In the genomic region with DNA sequence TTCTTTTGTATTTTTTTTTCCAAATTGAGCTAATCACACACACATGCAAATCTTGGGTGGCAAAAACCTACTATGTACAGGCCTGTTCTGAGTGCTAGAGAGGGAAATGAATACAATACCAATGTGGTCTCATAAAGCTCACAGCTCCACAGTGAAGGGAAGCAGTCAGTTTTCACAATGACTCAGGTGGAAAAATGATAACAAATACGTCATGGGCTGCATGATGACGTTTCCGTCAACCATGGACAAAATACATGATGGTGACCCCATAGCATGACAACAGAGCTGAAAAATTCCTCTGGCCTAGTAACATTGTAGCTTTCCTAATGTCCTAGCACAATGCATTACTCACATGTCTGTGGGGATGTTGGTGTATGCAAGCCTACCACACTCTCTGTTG, we compare ENCODE assay signal across 17 cellular contexts.
DNase-seq lines count a peak whose midpoint lies in the region; ATAC-seq and TF ChIP-seq lines count a peak whose summit lies in the region.
"Had no signal": no experiment of that assay in that cellular context is flagged by ENCODE, and none has a peak within 500 bp of the region (broad histone marks: within the 10 kb centered on the region; RNA-seq: fewer than 3 reads in every experiment).

No MANE protein-coding gene starts in this region.

- H3K4me3 Mint-ChIP-seq in CD4-positive, alpha-beta T cell, result no peak overlapping the region
- H3K4me3 Mint-ChIP-seq: activated CD8-positive, alpha-beta T cell treated with anti-CD3 and anti-CD28 coated beads, Interleukin-2, amount 10 ng/mL, durations not matched to agents 7 days and 5 days; activated T-helper 17 cell treated with anti-CD3 and anti-CD28 coated beads, Interleukin-2, amount 50 U/mL, for 72 hours; IgD-negative memory B cell had no signal

- no peak overlapping the region for H3K4me2 ChIP-seq in osteoblast (ENCODE audit: insufficient read depth, low read length)
- H3K4me2 ChIP-seq: smooth muscle cell had no signal

- H3K27ac Mint-ChIP-seq in CD4-positive, alpha-beta T cell, result no peak overlapping the region
- H3K27ac Mint-ChIP-seq: activated CD8-positive, alpha-beta T cell treated with anti-CD3 and anti-CD28 coated beads, Interleukin-2, amount 10 ng/mL, durations not matched to agents 7 days and 5 days; activated T-helper 17 cell treated with anti-CD3 and anti-CD28 coated beads, Interleukin-2, amount 50 U/mL, for 72 hours; IgD-negative memory B cell had no signal

- H3K4me3 ChIP-seq in osteoblast (ENCODE audit: insufficient read depth, low read length), result no peak overlapping the region
- H3K4me3 ChIP-seq: smooth muscle cell had no signal

- no peak for TF ChIP-seq CTCF in CD4-positive, alpha-beta T cell (IDR thresholded peaks at IDR 0.05)
- TF ChIP-seq CTCF in osteoblast (IDR thresholded peaks at IDR 0.05; ENCODE audit: extremely low read depth, low read depth, low read length), result no peak

- H3K36me3 ChIP-seq in osteoblast (ENCODE audit: insufficient read depth, low read length), result no peaks in the 10 kb centered on the region

- CTCF ChIA-PET in CD4-positive, alpha-beta T cell (lab: Charles Lee), result no interaction called here

- no peaks in the 10 kb centered on the region for H3K4me1 ChIP-seq in osteoblast (ENCODE audit: insufficient read depth, low read length)
- H3K4me1 ChIP-seq: Caco-2 had no signal

- H3K9me3 Mint-ChIP-seq in CD4-positive, alpha-beta T cell, result peaks cover 3% of the 10 kb centered on the region

- H3K4me1 Mint-ChIP-seq in CD4-positive, alpha-beta T cell (ENCODE audit: low read depth), result no peaks in the 10 kb centered on the region
- H3K4me1 Mint-ChIP-seq: activated T-helper 17 cell treated with anti-CD3 and anti-CD28 coated beads, Interleukin-2, amount 50 U/mL, for 72 hours had no signal

- H3K27ac ChIP-seq in CD4-positive, alpha-beta T cell (ENCODE audit: low read depth, low read length), result no peak overlapping the region
- no peak overlapping the region for H3K27ac ChIP-seq in osteoblast (ENCODE audit: low read depth, low read length)

- DNase-seq in ELR (ENCODE audit: low read depth), result peak; percentile 24
- DNase-seq in astrocyte of the hippocampus (ENCODE audit: low read depth, low spot score), result peak; percentile 6
- no peak for DNase-seq in hypothalamus (lab: John Stamatoyannopoulos, UW)
- no peak for DNase-seq in CD4-positive, alpha-beta T cell
- no peak for DNase-seq in osteoblast (ENCODE audit: insufficient read length, low spot score, missing footprints)
- DNase-seq in NCI-H1105 treated with DMSO at 0.1 percent for 48 hours (lab: John Stamatoyannopoulos, UW), result no peak
- DNase-seq: ACHN; activated CD8-positive, alpha-beta T cell treated with anti-CD3 and anti-CD28 coated beads, Interleukin-2, amount 10 ng/mL, durations not matched to agents 7 days and 5 days; amniotic stem cell; Caco-2; kidney glomerular epithelial cell; NCI-H1092 had no signal

- H3K27me3 Mint-ChIP-seq in CD4-positive, alpha-beta T cell, result peaks cover 5% of the 10 kb centered on the region
- H3K27me3 Mint-ChIP-seq: IgD-negative memory B cell had no signal

- intact Hi-C loops in CD4-positive, alpha-beta T cell (cut with DNase I, micrococcal nuclease), result no loop called here

- peak; percentile 45 for ATAC-seq in GM21360 (IDR thresholded peaks at IDR 0.05; ENCODE audit: unreplicated experiment)
- ATAC-seq in HG03280 (IDR thresholded peaks at IDR 0.05; ENCODE audit: unreplicated experiment), result peak; percentile 50
- ATAC-seq in CD4-positive, alpha-beta T cell (ENCODE audit: poor library complexity), result no peak
- ATAC-seq: activated CD8-positive, alpha-beta T cell treated with anti-CD3 and anti-CD28 coated beads, Interleukin-2, amount 10 ng/mL, durations not matched to agents 7 days and 5 days; activated T-helper 17 cell treated with anti-CD3 and anti-CD28 coated beads, Interleukin-2, amount 50 U/mL, for 72 hours had no signal

- no peaks in the 10 kb centered on the region for H3K79me2 ChIP-seq in osteoblast (ENCODE audit: insufficient read depth, low read length)

- no peaks in the 10 kb centered on the region for H3K27me3 ChIP-seq in CD4-positive, alpha-beta T cell (ENCODE audit: control insufficient read depth, insufficient read depth, low read length)
- H3K27me3 ChIP-seq in osteoblast (ENCODE audit: insufficient read depth, low read length), result no peaks in the 10 kb centered on the region

- no peaks in the 10 kb centered on the region for H3K9me3 ChIP-seq in CD4-positive, alpha-beta T cell (ENCODE audit: control insufficient read depth, low read length)
- H3K9me3 ChIP-seq in osteoblast (ENCODE audit: low read depth, low read length), result no peaks in the 10 kb centered on the region
- H3K9me3 ChIP-seq: Caco-2 had no signal

- no peak overlapping the region for H2AFZ ChIP-seq in osteoblast (ENCODE audit: low read length)

- POLR2A ChIA-PET in CD4-positive, alpha-beta T cell (lab: Charles Lee), result no interaction called here

- no peaks in the 10 kb centered on the region for H4K20me1 ChIP-seq in osteoblast (ENCODE audit: insufficient read depth, low read length)

- no peaks in the 10 kb centered on the region for H3K36me3 Mint-ChIP-seq in CD4-positive, alpha-beta T cell (ENCODE audit: low read depth)
- H3K36me3 Mint-ChIP-seq: IgD-negative memory B cell had no signal

Comparison
In these comparisons a context has a peak if more than half of its experiments do, and no peak if none do; other contexts are left out.
1. DNase-seq: peak in ELR (single experiment) and astrocyte of the hippocampus (single experiment); none in hypothalamus (0 of 51), CD4-positive, alpha-beta T cell (0 of 10), osteoblast (single experiment) and NCI-H1105 treated with DMSO at 0.1 percent for 48 hours (single experiment).